ENCODE assay signal across 8 cellular contexts in genomic region chr19:35643255-35644205, GRCh38. TPM values are rescaled to one million over a fixed set of nuclear protein-coding genes. Genes with fewer than 3 reads are reported as not detected.
DNase-seq lines count a peak whose midpoint lies in the region; ATAC-seq and TF ChIP-seq lines count a peak whose summit lies in the region.

No MANE protein-coding gene starts in this region.

- H3K79me2 ChIP-seq in GM23248 (ENCODE audit: insufficient read depth) (peaks cover 4% of the 10 kb centered on the region), SU-DHL-6 (ENCODE audit: insufficient read depth, low read length) (peaks cover 4% of the 10 kb centered on the region)

- in situ Hi-C loops in GM23248 (cut with MboI): no loop called here

- peak overlapping the region; percentile 96 for H2AFZ ChIP-seq in GM23248
- H2AFZ ChIP-seq in SU-DHL-6 (ENCODE audit: low read depth, low read length, severe bottlenecking): peak overlapping the region; percentile 75

- H3F3A ChIP-seq in GM23248 (ENCODE audit: insufficient read depth) (peaks cover 9% of the 10 kb centered on the region; the same call in 1 of the 2 replicates), SU-DHL-6 (ENCODE audit: insufficient read depth) (peaks cover 27% of the 10 kb centered on the region)

- TF ChIP-seq CTCF in SU-DHL-6 (IDR thresholded peaks at IDR 0.05; ENCODE audit: insufficient read depth, low read length, poor library complexity, severe bottlenecking) (no peak), heart left ventricle (IDR thresholded peaks at IDR 0.05) (peak in 2 of 12 donors; percentile 10 to 13)

- peak overlapping the region; percentile 73 for H3K4me3 ChIP-seq in GM23248
- H3K4me3 ChIP-seq in SU-DHL-6 (ENCODE audit: insufficient read depth, low read length, poor library complexity, severe bottlenecking): peak overlapping the region; percentile 61
- peak overlapping the region; percentile 34 to 71 (median 62) for H3K4me3 ChIP-seq in heart left ventricle
- H3K4me3 ChIP-seq in urinary bladder (ENCODE audit: low read depth, low read length): peak overlapping the region; percentile 54

- no peaks in the 10 kb centered on the region for H3K9me3 ChIP-seq in GM23248 (ENCODE audit: low read depth)
- H3K9me3 ChIP-seq in SU-DHL-6 (ENCODE audit: insufficient read depth, low read length): no peaks in the 10 kb centered on the region
- no peaks in the 10 kb centered on the region for H3K9me3 ChIP-seq in heart left ventricle

- H3K9ac ChIP-seq in GM23248 (peak overlapping the region; percentile 56), SU-DHL-6 (ENCODE audit: low read length) (peak overlapping the region; percentile 65)

- H3K27ac ChIP-seq in GM23248 (0 out of 2 replicates have a peak overlapping the region, but pooled peaks have one; percentile 25), SU-DHL-6 (ENCODE audit: low read depth, low read length) (peak overlapping the region; percentile 70), heart left ventricle (peak overlapping the region in 11 of 12 donors; percentile 58 to 93 (median 79)), urinary bladder (ENCODE audit: low read depth) (peak overlapping the region; percentile 48)

- H3K36me3 ChIP-seq in GM23248 (ENCODE audit: low read depth) (no peaks in the 10 kb centered on the region), SU-DHL-6 (ENCODE audit: low read length) (no peaks in the 10 kb centered on the region), heart left ventricle (no peaks in the 10 kb centered on the region), urinary bladder (ENCODE audit: insufficient read depth) (no peaks in the 10 kb centered on the region)

- ATAC-seq in heart left ventricle: peak; percentile 13 to 70 (median 60)

- H3K4me2 ChIP-seq in GM23248 (ENCODE audit: unreplicated experiment): peak overlapping the region; percentile 94
- H3K4me2 ChIP-seq in SU-DHL-6 (ENCODE audit: low read depth, low read length, poor library complexity, severe bottlenecking): peak overlapping the region; percentile 91

- 2% methylated on average over 54 to 62 of the region's 69 CpGs for WGBS in GM23248 (ENCODE audit: low coverage in 1 of 2, low lambda C conversion rate in 2 of 2, missing lambda C conversion rate in 2 of 2), 2 experiments
- WGBS in heart left ventricle, 4 donors: 0 to 1% (median 0%) methylated on average over 22 to 69 of the region's 69 CpGs
- WGBS in urinary bladder: 1% methylated on average over 69 of the region's 69 CpGs

- no peaks in the 10 kb centered on the region for H3K27me3 ChIP-seq in GM23248 (replicated peaks; ENCODE audit: insufficient read depth)
- H3K27me3 ChIP-seq in SU-DHL-6 (ENCODE audit: low read length): no peaks in the 10 kb centered on the region
- H3K27me3 ChIP-seq in heart left ventricle: no peaks in the 10 kb centered on the region

- TF ChIP-seq POLR2A in heart left ventricle (IDR thresholded peaks at IDR 0.05): peak in 1 of 2 donors; percentile 71

- H3K9me2 ChIP-seq in GM23248 (ENCODE audit: insufficient read depth) (no peaks in the 10 kb centered on the region), SU-DHL-6 (replicated peaks; ENCODE audit: insufficient read depth, low read length) (no peaks in the 10 kb centered on the region)

- DNase-seq in DMS153 treated with DMSO at 0.1 percent for 48 hours (lab: John Stamatoyannopoulos, UW; ENCODE audit: unreplicated experiment) (peak; percentile 66), GM23248 (peak; percentile 78), NAMALWA (ENCODE audit: low spot score) (peak; percentile 89), heart left ventricle (peak; percentile 74 to 93 (median 83)), posterior vena cava (ENCODE audit: low spot score) (peak; percentile 93)
- DNase-seq in activated naive CD8-positive, alpha-beta T cell treated with anti-CD3 and anti-CD28 coated beads, Interleukin-2, amount 50 U/mL, for 16 hours (ENCODE audit: low read depth, low spot score): peak; percentile 59

- no peaks in the 10 kb centered on the region for H4K20me1 ChIP-seq in GM23248 (ENCODE audit: insufficient read depth)
- H4K20me1 ChIP-seq in SU-DHL-6 (ENCODE audit: low read depth, low read length): no peaks in the 10 kb centered on the region

- intact Hi-C loops in heart left ventricle (cut with DNase I): no loop called here
- intact Hi-C loops in posterior vena cava (cut with DNase I): no loop called here

- H3K4me1 ChIP-seq in GM23248 (ENCODE audit: insufficient read depth) (no peaks in the 10 kb centered on the region), heart left ventricle (peaks cover 0 to 44% (median 18%) of the 10 kb centered on the region in 12 donors), urinary bladder (ENCODE audit: insufficient read depth) (no peaks in the 10 kb centered on the region)

RNA-seq across cellular contexts. Expression of gene ETV2, which starts 2.0 kb away (rescaled TPM):
- not detected in 2 replicates for total RNA-seq in GM23248 (2014; rRNA removed; shearing (Covaris generic))
- polyA plus RNA-seq in GM23248 (2016; fragmentation: Nextera tagmentation; extraction: Ambion mirVana) (0.91 and 0.93 TPM in 2 replicates), heart left ventricle (1 to 10 TPM in 1 of 2 donors, under 1 TPM in 1; 0.46 to 1.3 TPM), urinary bladder (1.7 TPM)
- total RNA-seq in heart left ventricle (1 to 10 TPM in 1 of 9 donors, under 1 TPM in 6, not detected in 2; 0.23 to 1.6 (median 0.62) TPM), posterior vena cava (under 1 TPM; 0.74 to 0.81 TPM), urinary bladder (0.32 TPM)

RNA-seq across cellular contexts. Expression of gene COX6B1, which starts 4.6 kb away (rescaled TPM):
- 328 and 423 TPM in 2 replicates for total RNA-seq in GM23248 (2014; rRNA removed; shearing (Covaris generic))
- polyA plus RNA-seq in GM23248 (2016; fragmentation: Nextera tagmentation; extraction: Ambion mirVana): 448 and 472 TPM in 2 replicates
- total RNA-seq in heart left ventricle: 1,000 to 10,000 TPM in 8 of 9 donors, 100 to 1,000 TPM in 1; 944 to 3,219 (median 1,334) TPM
- 1,000 to 10,000 TPM; 1,378 to 4,659 TPM for polyA plus RNA-seq in heart left ventricle
- total RNA-seq in posterior vena cava: 100 to 1,000 TPM; 228 to 290 TPM
- 192 TPM for total RNA-seq in urinary bladder
- 592 TPM for polyA plus RNA-seq in urinary bladder

RNA-seq across cellular contexts. Expression of gene RBM42, which starts 14.7 kb away (rescaled TPM):
- 57.3 and 74.7 TPM in 2 replicates for total RNA-seq in GM23248 (2014; rRNA removed; shearing (Covaris generic))
- polyA plus RNA-seq in GM23248 (2016; fragmentation: Nextera tagmentation; extraction: Ambion mirVana) (82.5 and 86.2 TPM in 2 replicates), heart left ventricle (10 to 100 TPM; 63.1 to 89.2 TPM), urinary bladder (89.5 TPM)
- total RNA-seq in heart left ventricle (10 to 100 TPM; 47.4 to 70.0 (median 57.5) TPM), posterior vena cava (10 to 100 TPM; 61.1 to 61.3 TPM), urinary bladder (14.8 TPM)

RNA-seq across cellular contexts. Expression of gene UPK1A, which starts 22.8 kb away (rescaled TPM):
- total RNA-seq in GM23248 (2014; rRNA removed; shearing (Covaris generic)): not detected in 2 replicates
- polyA plus RNA-seq in GM23248 (2016; fragmentation: Nextera tagmentation; extraction: Ambion mirVana) (not detected in 2 replicates), heart left ventricle (not detected), urinary bladder (81.8 TPM)
- total RNA-seq in heart left ventricle (not detected), posterior vena cava (under 1 TPM in 1 of 2 donors, not detected in 1; 0.19 TPM), urinary bladder (89.8 TPM)

RNA-seq across cellular contexts. Expression of gene HAUS5, which starts 31.0 kb away (rescaled TPM):
- total RNA-seq in GM23248 (2014; rRNA removed; shearing (Covaris generic)): 8.5 and 10.1 TPM in 2 replicates
- 7.4 and 9.6 TPM in 2 replicates for polyA plus RNA-seq in GM23248 (2016; fragmentation: Nextera tagmentation; extraction: Ambion mirVana)
- total RNA-seq in heart left ventricle: 1 to 10 TPM; 1.9 to 9.0 (median 3.9) TPM
- 1 to 10 TPM; 3.8 to 4.9 TPM for polyA plus RNA-seq in heart left ventricle
- 1 to 10 TPM; 7.9 to 8.3 TPM for total RNA-seq in posterior vena cava
- total RNA-seq in urinary bladder: 6.3 TPM
- polyA plus RNA-seq in urinary bladder: 8.8 TPM

Comparison
In these comparisons a context has a peak if more than half of its experiments do, and no peak if none do; other contexts are left out.
1. Peak in every context shown above with its lines: DNase-seq, ATAC-seq, H3K4me3 ChIP-seq and H3K27ac ChIP-seq.
2. H3K27ac ChIP-seq: peak in every context shown above with its lines; median percentile 79 in heart left ventricle; 70 in SU-DHL-6; 48 in urinary bladder; 25 in GM23248.